In the genomic region with DNA sequence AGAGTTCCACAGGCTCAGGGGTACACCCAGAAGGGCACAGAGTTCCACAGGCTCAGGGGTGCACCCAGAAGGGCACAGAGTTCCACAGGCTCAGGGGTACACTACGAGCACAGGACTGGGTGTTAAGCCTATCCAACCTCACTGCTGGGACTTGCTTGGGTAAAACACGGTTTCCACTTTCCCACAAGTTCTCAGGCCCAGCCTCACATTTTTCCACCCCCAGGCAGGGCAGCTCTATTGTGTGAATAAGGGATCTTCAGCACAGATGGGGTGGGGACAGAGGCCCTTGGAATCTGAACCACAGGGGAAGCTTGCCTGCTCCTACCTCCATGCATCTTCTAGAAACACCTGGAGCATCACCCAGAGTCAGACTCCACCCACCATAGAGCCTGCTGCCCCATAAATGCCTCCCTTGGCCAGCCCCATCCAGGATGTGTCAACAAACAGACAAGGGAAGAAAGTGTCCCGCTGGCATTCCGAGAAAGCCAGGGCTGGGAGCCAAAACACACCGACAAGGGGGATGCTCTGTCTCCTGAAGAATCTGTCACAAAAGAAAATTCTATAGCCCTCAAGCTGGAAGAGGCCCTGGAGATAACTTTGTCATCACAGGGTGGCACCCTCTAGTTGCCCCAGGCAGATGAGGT, we compare ENCODE assay signal across 18 cellular contexts. TPM values are rescaled to one million over a fixed set of nuclear protein-coding genes. Genes with fewer than 3 reads are reported as not detected.
A peak's percentile ranks its signal among the peaks of the same experiment; 100 is the strongest.
DNase-seq lines count a peak whose midpoint lies in the region; ATAC-seq lines count a peak whose summit lies in the region.
"Had no signal": no experiment of that assay in that cellular context is flagged by ENCODE, and none has a peak within 500 bp of the region (broad histone marks: within the 10 kb centered on the region; RNA-seq: fewer than 3 reads in every experiment).

No MANE protein-coding gene starts in this region.

- peak overlapping the region; percentile 51 for H3K27ac ChIP-seq in CD4-positive, CD25-positive, alpha-beta regulatory T cell (ENCODE audit: insufficient read depth, low read length, poor library complexity, severe bottlenecking)
- H3K27ac ChIP-seq: A549, BLaER1, thyroid gland had no signal

- H3K27me3 ChIP-seq in CD4-positive, CD25-positive, alpha-beta regulatory T cell (ENCODE audit: control insufficient read depth, insufficient read depth, low read length): no peaks in the 10 kb centered on the region
- H3K27me3 ChIP-seq: BLaER1, thyroid gland had no signal

- no peak for ATAC-seq in CD4-positive, CD25-positive, alpha-beta regulatory T cell (ENCODE audit: low read depth in 2 of 2)
- peak; percentile 64 for ATAC-seq in left colon
- no peak for ATAC-seq in stimulated activated memory B cell treated with anti-CD40 and anti-IgM and Interleukin-4, amounts not matched to agents 10 μg/mL and 1 μg/mL and 100 μg/mL, for 72 hours
- no peak for ATAC-seq in stimulated activated naive B cell treated with anti-CD40 and anti-IgM and Interleukin-4, amounts not matched to agents 10 μg/mL and 1 μg/mL and 100 μg/mL, for 72 hours (replicated peaks)
- ATAC-seq: A549 had no signal

- DNase-seq in NCI-H345 (lab: John Stamatoyannopoulos, UW): peak; percentile 31
- no peak for DNase-seq in NCI-H345 treated with DMSO at 0.1 percent for 48 hours (lab: John Stamatoyannopoulos, UW; ENCODE audit: unreplicated experiment)
- no peak for DNase-seq in CD4-positive, CD25-positive, alpha-beta regulatory T cell
- peak; percentile 31 for DNase-seq in NCI-H146 treated with DMSO at 0.1 percent for 48 hours (lab: John Stamatoyannopoulos, UW; ENCODE audit: unreplicated experiment)
- DNase-seq in left colon: peak; percentile 63 to 85
- no peak for DNase-seq in stimulated activated naive B cell treated with anti-CD40 and anti-IgM and Interleukin-4, amounts not matched to agents 10 μg/mL and 1 μg/mL and 100 μg/mL, for 72 hours
- DNase-seq in islet precursor cell: no peak
- DNase-seq: activated B cell treated with CpG ODN at 0.5 μM for 24 hours; activated CD8-positive, alpha-beta memory T cell treated with anti-CD3 and anti-CD28 coated beads, Interleukin-2, amount 50 U/mL, for 4 hours; activated naive CD4-positive, alpha-beta T cell; mesendoderm; NCI-H1417; NCI-H226; thyroid gland had no signal

- H3K27me3 Mint-ChIP-seq in CD4-positive, CD25-positive, alpha-beta regulatory T cell: no peaks in the 10 kb centered on the region
- no peaks in the 10 kb centered on the region for H3K27me3 Mint-ChIP-seq in stimulated activated memory B cell treated with anti-CD40 and anti-IgM and Interleukin-4, amounts not matched to agents 10 μg/mL and 1 μg/mL and 100 μg/mL, for 72 hours
- no peaks in the 10 kb centered on the region for H3K27me3 Mint-ChIP-seq in stimulated activated naive B cell treated with anti-CD40 and anti-IgM and Interleukin-4, amounts not matched to agents 10 μg/mL and 1 μg/mL and 100 μg/mL, for 72 hours
- H3K27me3 Mint-ChIP-seq: activated B cell treated with CpG ODN at 0.5 μM for 24 hours had no signal

- H3K36me3 ChIP-seq in CD4-positive, CD25-positive, alpha-beta regulatory T cell (ENCODE audit: control insufficient read depth, insufficient read depth, low read length): peaks cover 14% of the 10 kb centered on the region
- H3K36me3 ChIP-seq: thyroid gland had no signal

- H3K4me1 Mint-ChIP-seq in CD4-positive, CD25-positive, alpha-beta regulatory T cell: peaks cover 28 to 81% (median 50%) of the 10 kb centered on the region in 4 donors
- peaks cover 34% of the 10 kb centered on the region for H3K4me1 Mint-ChIP-seq in stimulated activated memory B cell treated with anti-CD40 and anti-IgM and Interleukin-4, amounts not matched to agents 10 μg/mL and 1 μg/mL and 100 μg/mL, for 72 hours
- H3K4me1 Mint-ChIP-seq in stimulated activated naive B cell treated with anti-CD40 and anti-IgM and Interleukin-4, amounts not matched to agents 10 μg/mL and 1 μg/mL and 100 μg/mL, for 72 hours: peaks cover 24 to 29% of the 10 kb centered on the region in 2 donors

- peak overlapping the region; percentile 56 to 74 (median 65) for H3K27ac Mint-ChIP-seq in CD4-positive, CD25-positive, alpha-beta regulatory T cell
- no peak overlapping the region for H3K27ac Mint-ChIP-seq in stimulated activated memory B cell treated with anti-CD40 and anti-IgM and Interleukin-4, amounts not matched to agents 10 μg/mL and 1 μg/mL and 100 μg/mL, for 72 hours
- H3K27ac Mint-ChIP-seq in stimulated activated naive B cell treated with anti-CD40 and anti-IgM and Interleukin-4, amounts not matched to agents 10 μg/mL and 1 μg/mL and 100 μg/mL, for 72 hours: no peak overlapping the region
- H3K27ac Mint-ChIP-seq: activated B cell treated with CpG ODN at 0.5 μM for 24 hours had no signal

- peaks cover 52% of the 10 kb centered on the region for H3K4me1 ChIP-seq in CD4-positive, CD25-positive, alpha-beta regulatory T cell (ENCODE audit: control insufficient read depth, insufficient read depth, low read length, poor library complexity, severe bottlenecking)
- H3K4me1 ChIP-seq: A549 had no signal

- no peak overlapping the region for H3K4me3 ChIP-seq in CD4-positive, CD25-positive, alpha-beta regulatory T cell (ENCODE audit: low read depth, low read length)
- H3K4me3 ChIP-seq: A549, BLaER1, thyroid gland had no signal

- peak overlapping the region in 3 of 4 donors; percentile 8 to 46 (median 31) for H3K4me3 Mint-ChIP-seq in CD4-positive, CD25-positive, alpha-beta regulatory T cell
- no peak overlapping the region for H3K4me3 Mint-ChIP-seq in stimulated activated memory B cell treated with anti-CD40 and anti-IgM and Interleukin-4, amounts not matched to agents 10 μg/mL and 1 μg/mL and 100 μg/mL, for 72 hours
- no peak overlapping the region for H3K4me3 Mint-ChIP-seq in stimulated activated naive B cell treated with anti-CD40 and anti-IgM and Interleukin-4, amounts not matched to agents 10 μg/mL and 1 μg/mL and 100 μg/mL, for 72 hours
- H3K4me3 Mint-ChIP-seq: activated B cell treated with CpG ODN at 0.5 μM for 24 hours, neural crest cell had no signal

- H3K9me3 ChIP-seq in CD4-positive, CD25-positive, alpha-beta regulatory T cell (ENCODE audit: control insufficient read depth in 2 of 2, low read length in 2 of 2): no peaks in the 10 kb centered on the region
- H3K9me3 ChIP-seq: A549, thyroid gland had no signal

- peaks cover 0 to 5% (median 0%) of the 10 kb centered on the region in 7 donors for H3K9me3 Mint-ChIP-seq in CD4-positive, CD25-positive, alpha-beta regulatory T cell
- no peaks in the 10 kb centered on the region for H3K9me3 Mint-ChIP-seq in stimulated activated memory B cell treated with anti-CD40 and anti-IgM and Interleukin-4, amounts not matched to agents 10 μg/mL and 1 μg/mL and 100 μg/mL, for 72 hours
- H3K9me3 Mint-ChIP-seq in stimulated activated naive B cell treated with anti-CD40 and anti-IgM and Interleukin-4, amounts not matched to agents 10 μg/mL and 1 μg/mL and 100 μg/mL, for 72 hours: no peaks in the 10 kb centered on the region
- H3K9me3 Mint-ChIP-seq: activated B cell treated with CpG ODN at 0.5 μM for 24 hours, neural crest cell had no signal

- H3K36me3 Mint-ChIP-seq in CD4-positive, CD25-positive, alpha-beta regulatory T cell: peaks cover 28% of the 10 kb centered on the region
- peaks cover 51% of the 10 kb centered on the region for H3K36me3 Mint-ChIP-seq in stimulated activated memory B cell treated with anti-CD40 and anti-IgM and Interleukin-4, amounts not matched to agents 10 μg/mL and 1 μg/mL and 100 μg/mL, for 72 hours
- H3K36me3 Mint-ChIP-seq in stimulated activated naive B cell treated with anti-CD40 and anti-IgM and Interleukin-4, amounts not matched to agents 10 μg/mL and 1 μg/mL and 100 μg/mL, for 72 hours: peaks cover 39 to 53% of the 10 kb centered on the region in 2 donors

- intact Hi-C loops in left colon (cut with DNase I, micrococcal nuclease): no loop called here

RNA-seq across cellular contexts. Expression of gene CRACR2A, which starts 4.8 kb away (rescaled TPM):
- 42.9 TPM for total RNA-seq in CD4-positive, CD25-positive, alpha-beta regulatory T cell
- 10 to 100 TPM in 3 of 4 donors, 1 to 10 TPM in 1; 8.2 to 13.7 (median 11.3) TPM for polyA plus RNA-seq in CD4-positive, CD25-positive, alpha-beta regulatory T cell
- 10 to 100 TPM; 63.3 to 68.5 TPM for total RNA-seq in left colon

Comparison
In these comparisons a context has a peak if more than half of its experiments do, and no peak if none do; other contexts are left out.
1. DNase-seq: peak in NCI-H345 (single experiment), NCI-H146 treated with DMSO at 0.1 percent for 48 hours (single experiment) and left colon (2 of 2); none in NCI-H345 treated with DMSO at 0.1 percent for 48 hours (single experiment), CD4-positive, CD25-positive, alpha-beta regulatory T cell (0 of 3), stimulated activated naive B cell treated with anti-CD40 and anti-IgM and Interleukin-4, amounts not matched to agents 10 μg/mL and 1 μg/mL and 100 μg/mL, for 72 hours (single experiment) and islet precursor cell (single experiment).
2. H3K27ac Mint-ChIP-seq: peak in CD4-positive, CD25-positive, alpha-beta regulatory T cell (3 of 3); none in stimulated activated memory B cell treated with anti-CD40 and anti-IgM and Interleukin-4, amounts not matched to agents 10 μg/mL and 1 μg/mL and 100 μg/mL, for 72 hours (single experiment) and stimulated activated naive B cell treated with anti-CD40 and anti-IgM and Interleukin-4, amounts not matched to agents 10 μg/mL and 1 μg/mL and 100 μg/mL, for 72 hours (single experiment).
3. H3K4me3 Mint-ChIP-seq: peak in CD4-positive, CD25-positive, alpha-beta regulatory T cell (3 of 4); none in stimulated activated memory B cell treated with anti-CD40 and anti-IgM and Interleukin-4, amounts not matched to agents 10 μg/mL and 1 μg/mL and 100 μg/mL, for 72 hours (single experiment) and stimulated activated naive B cell treated with anti-CD40 and anti-IgM and Interleukin-4, amounts not matched to agents 10 μg/mL and 1 μg/mL and 100 μg/mL, for 72 hours (0 of 2).